ENCODE assay signal across 2 cellular contexts in the genomic region with DNA sequence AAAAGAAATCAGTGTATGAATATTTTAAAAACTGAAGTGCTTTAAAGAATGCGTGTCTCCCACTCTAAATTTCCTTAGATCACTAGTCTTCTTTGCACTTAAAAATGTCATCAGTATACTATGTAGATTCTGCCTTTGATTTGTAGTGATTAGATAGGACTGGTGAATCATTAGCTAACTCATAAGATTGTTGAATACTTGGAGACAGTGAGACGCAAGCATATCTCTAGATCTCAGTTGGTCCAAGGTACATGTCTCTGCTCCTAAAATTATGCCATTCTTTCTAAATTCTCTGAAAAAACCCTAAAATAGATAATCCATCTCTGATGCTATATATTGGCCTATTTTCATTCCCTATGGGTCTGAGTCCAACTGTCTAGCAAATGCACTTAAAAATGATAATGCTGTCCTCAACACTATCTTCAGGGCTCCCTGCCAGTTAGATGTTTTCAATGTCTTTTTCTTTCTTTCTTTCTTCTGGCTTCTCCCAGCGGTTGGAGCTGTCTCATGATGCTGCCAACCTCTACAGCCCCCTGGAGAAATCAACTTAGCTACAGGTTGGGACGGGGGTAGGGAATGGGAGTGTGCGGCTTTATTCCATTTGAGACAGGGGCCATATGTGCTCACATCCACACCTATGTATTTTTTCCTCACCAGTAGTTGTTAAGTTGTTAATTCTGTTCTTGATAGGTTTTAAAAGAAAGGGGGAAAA.
TF ChIP-seq lines count a peak whose summit lies in the region.

No MANE protein-coding gene starts in this region.

TF ChIP-seq in IMR-90, 13 proteins besides CTCF, POLR2A, EP300 and RAD21:
- TF ChIP-seq NFE2L2 (IDR thresholded peaks at IDR 0.05; ENCODE audit: low read depth, low read length) = no peak
- no peak for TF ChIP-seq MAZ (IDR thresholded peaks at IDR 0.05; ENCODE audit: borderline replicate concordance, low read depth, low read length)
- no peak for TF ChIP-seq CEBPB (IDR thresholded peaks at IDR 0.05; ENCODE audit: low read depth, low read length)
- no peak for TF ChIP-seq RFX5 (IDR thresholded peaks at IDR 0.05; ENCODE audit: low read depth, low read length)
- no peak for TF ChIP-seq MXI1 (IDR thresholded peaks at IDR 0.05; ENCODE audit: borderline replicate concordance, low read depth, low read length)
- TF ChIP-seq MAFK (IDR thresholded peaks at IDR 0.05; ENCODE audit: low read depth, low read length) = no peak
- no peak for TF ChIP-seq RCOR1 (IDR thresholded peaks at IDR 0.05; ENCODE audit: insufficient replicate concordance, low read length)
- no peak; the same call in 1 of the 2 replicates for TF ChIP-seq FOS (IDR thresholded peaks at IDR 0.05; ENCODE audit: low read depth, low read length)
- TF ChIP-seq, protein P1, sequence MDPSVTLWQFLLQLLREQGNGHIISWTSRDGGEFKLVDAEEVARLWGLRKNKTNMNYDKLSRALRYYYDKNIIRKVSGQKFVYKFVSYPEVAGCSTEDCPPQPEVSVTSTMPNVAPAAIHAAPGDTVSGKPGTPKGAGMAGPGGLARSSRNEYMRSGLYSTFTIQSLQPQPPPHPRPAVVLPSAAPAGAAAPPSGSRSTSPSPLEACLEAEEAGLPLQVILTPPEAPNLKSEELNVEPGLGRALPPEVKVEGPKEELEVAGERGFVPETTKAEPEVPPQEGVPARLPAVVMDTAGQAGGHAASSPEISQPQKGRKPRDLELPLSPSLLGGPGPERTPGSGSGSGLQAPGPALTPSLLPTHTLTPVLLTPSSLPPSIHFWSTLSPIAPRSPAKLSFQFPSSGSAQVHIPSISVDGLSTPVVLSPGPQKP (IDR thresholded peaks at IDR 0.05; ENCODE audit: borderline replicate concordance, low read depth, low read length) = no peak
- TF ChIP-seq SMC3 (IDR thresholded peaks at IDR 0.05; ENCODE audit: low read depth, low read length) = no peak
- no peak for TF ChIP-seq CHD1 (IDR thresholded peaks at IDR 0.05; ENCODE audit: low read depth, low read length)
- TF ChIP-seq BHLHE40 (IDR thresholded peaks at IDR 0.05; ENCODE audit: low read depth, low read length) = no peak
- TF ChIP-seq, protein P2, sequence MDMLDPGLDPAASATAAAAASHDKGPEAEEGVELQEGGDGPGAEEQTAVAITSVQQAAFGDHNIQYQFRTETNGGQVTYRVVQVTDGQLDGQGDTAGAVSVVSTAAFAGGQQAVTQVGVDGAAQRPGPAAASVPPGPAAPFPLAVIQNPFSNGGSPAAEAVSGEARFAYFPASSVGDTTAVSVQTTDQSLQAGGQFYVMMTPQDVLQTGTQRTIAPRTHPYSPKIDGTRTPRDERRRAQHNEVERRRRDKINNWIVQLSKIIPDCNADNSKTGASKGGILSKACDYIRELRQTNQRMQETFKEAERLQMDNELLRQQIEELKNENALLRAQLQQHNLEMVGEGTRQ (IDR thresholded peaks at IDR 0.05; ENCODE audit: low read depth, low read length) = no peak

TF ChIP-seq in H1, 55 proteins besides CTCF, POLR2A, EP300 and RAD21:
- TF ChIP-seq SRF (IDR thresholded peaks at IDR 0.05; ENCODE audit: low read depth, low read length) = no peak
- TF ChIP-seq JUN (IDR thresholded peaks at IDR 0.05; ENCODE audit: low read depth, low read length) = no peak
- TF ChIP-seq, protein P3, sequence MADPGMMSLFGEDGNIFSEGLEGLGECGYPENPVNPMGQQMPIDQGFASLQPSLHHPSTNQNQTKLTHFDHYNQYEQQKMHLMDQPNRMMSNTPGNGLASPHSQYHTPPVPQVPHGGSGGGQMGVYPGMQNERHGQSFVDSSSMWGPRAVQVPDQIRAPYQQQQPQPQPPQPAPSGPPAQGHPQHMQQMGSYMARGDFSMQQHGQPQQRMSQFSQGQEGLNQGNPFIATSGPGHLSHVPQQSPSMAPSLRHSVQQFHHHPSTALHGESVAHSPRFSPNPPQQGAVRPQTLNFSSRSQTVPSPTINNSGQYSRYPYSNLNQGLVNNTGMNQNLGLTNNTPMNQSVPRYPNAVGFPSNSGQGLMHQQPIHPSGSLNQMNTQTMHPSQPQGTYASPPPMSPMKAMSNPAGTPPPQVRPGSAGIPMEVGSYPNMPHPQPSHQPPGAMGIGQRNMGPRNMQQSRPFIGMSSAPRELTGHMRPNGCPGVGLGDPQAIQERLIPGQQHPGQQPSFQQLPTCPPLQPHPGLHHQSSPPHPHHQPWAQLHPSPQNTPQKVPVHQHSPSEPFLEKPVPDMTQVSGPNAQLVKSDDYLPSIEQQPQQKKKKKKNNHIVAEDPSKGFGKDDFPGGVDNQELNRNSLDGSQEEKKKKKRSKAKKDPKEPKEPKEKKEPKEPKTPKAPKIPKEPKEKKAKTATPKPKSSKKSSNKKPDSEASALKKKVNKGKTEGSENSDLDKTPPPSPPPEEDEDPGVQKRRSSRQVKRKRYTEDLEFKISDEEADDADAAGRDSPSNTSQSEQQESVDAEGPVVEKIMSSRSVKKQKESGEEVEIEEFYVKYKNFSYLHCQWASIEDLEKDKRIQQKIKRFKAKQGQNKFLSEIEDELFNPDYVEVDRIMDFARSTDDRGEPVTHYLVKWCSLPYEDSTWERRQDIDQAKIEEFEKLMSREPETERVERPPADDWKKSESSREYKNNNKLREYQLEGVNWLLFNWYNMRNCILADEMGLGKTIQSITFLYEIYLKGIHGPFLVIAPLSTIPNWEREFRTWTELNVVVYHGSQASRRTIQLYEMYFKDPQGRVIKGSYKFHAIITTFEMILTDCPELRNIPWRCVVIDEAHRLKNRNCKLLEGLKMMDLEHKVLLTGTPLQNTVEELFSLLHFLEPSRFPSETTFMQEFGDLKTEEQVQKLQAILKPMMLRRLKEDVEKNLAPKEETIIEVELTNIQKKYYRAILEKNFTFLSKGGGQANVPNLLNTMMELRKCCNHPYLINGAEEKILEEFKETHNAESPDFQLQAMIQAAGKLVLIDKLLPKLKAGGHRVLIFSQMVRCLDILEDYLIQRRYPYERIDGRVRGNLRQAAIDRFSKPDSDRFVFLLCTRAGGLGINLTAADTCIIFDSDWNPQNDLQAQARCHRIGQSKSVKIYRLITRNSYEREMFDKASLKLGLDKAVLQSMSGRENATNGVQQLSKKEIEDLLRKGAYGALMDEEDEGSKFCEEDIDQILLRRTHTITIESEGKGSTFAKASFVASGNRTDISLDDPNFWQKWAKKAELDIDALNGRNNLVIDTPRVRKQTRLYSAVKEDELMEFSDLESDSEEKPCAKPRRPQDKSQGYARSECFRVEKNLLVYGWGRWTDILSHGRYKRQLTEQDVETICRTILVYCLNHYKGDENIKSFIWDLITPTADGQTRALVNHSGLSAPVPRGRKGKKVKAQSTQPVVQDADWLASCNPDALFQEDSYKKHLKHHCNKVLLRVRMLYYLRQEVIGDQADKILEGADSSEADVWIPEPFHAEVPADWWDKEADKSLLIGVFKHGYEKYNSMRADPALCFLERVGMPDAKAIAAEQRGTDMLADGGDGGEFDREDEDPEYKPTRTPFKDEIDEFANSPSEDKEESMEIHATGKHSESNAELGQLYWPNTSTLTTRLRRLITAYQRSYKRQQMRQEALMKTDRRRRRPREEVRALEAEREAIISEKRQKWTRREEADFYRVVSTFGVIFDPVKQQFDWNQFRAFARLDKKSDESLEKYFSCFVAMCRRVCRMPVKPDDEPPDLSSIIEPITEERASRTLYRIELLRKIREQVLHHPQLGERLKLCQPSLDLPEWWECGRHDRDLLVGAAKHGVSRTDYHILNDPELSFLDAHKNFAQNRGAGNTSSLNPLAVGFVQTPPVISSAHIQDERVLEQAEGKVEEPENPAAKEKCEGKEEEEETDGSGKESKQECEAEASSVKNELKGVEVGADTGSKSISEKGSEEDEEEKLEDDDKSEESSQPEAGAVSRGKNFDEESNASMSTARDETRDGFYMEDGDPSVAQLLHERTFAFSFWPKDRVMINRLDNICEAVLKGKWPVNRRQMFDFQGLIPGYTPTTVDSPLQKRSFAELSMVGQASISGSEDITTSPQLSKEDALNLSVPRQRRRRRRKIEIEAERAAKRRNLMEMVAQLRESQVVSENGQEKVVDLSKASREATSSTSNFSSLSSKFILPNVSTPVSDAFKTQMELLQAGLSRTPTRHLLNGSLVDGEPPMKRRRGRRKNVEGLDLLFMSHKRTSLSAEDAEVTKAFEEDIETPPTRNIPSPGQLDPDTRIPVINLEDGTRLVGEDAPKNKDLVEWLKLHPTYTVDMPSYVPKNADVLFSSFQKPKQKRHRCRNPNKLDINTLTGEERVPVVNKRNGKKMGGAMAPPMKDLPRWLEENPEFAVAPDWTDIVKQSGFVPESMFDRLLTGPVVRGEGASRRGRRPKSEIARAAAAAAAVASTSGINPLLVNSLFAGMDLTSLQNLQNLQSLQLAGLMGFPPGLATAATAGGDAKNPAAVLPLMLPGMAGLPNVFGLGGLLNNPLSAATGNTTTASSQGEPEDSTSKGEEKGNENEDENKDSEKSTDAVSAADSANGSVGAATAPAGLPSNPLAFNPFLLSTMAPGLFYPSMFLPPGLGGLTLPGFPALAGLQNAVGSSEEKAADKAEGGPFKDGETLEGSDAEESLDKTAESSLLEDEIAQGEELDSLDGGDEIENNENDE (IDR thresholded peaks at IDR 0.05; ENCODE audit: insufficient replicate concordance, low read length) = no peak
- no peak for TF ChIP-seq CREB1 (IDR thresholded peaks at IDR 0.05)
- TF ChIP-seq SAP30 (IDR thresholded peaks at IDR 0.05; ENCODE audit: insufficient read depth, insufficient replicate concordance, low read length) = no peak
- no peak for TF ChIP-seq TAF7 (optimal IDR thresholded peaks at IDR 0.05; ENCODE audit: borderline replicate concordance, low read depth, low read length)
- no peak for TF ChIP-seq CTBP2 (IDR thresholded peaks at IDR 0.05; ENCODE audit: borderline replicate concordance, insufficient read depth, insufficient read length, low read length)
- TF ChIP-seq GTF2F1 (IDR thresholded peaks at IDR 0.05; ENCODE audit: borderline replicate concordance, low read depth, low read length) = no peak
- no peak for TF ChIP-seq NRF1 (IDR thresholded peaks at IDR 0.05; ENCODE audit: low read depth, low read length)
- no peak for TF ChIP-seq TCF12 (IDR thresholded peaks at IDR 0.05; ENCODE audit: low read depth, low read length)
- no peak for TF ChIP-seq MAFK (IDR thresholded peaks at IDR 0.05; ENCODE audit: low read depth, low read length)
- no peak for TF ChIP-seq SP1 (IDR thresholded peaks at IDR 0.05; ENCODE audit: low read depth, low read length)
- TF ChIP-seq BRCA1 (IDR thresholded peaks at IDR 0.05; ENCODE audit: low read depth, low read length) = no peak
- TF ChIP-seq ASH2L (IDR thresholded peaks at IDR 0.05; ENCODE audit: low read length) = no peak
- TF ChIP-seq, protein P4, sequence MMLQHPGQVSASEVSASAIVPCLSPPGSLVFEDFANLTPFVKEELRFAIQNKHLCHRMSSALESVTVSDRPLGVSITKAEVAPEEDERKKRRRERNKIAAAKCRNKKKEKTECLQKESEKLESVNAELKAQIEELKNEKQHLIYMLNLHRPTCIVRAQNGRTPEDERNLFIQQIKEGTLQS (IDR thresholded peaks at IDR 0.05; ENCODE audit: insufficient read depth, low read depth, low read length) = no peak
